2 cellular contexts compared by ENCODE assay signal in genomic region chr5:39057745-39058144, GRCh38.
TF ChIP-seq lines count a peak whose summit lies in the region.

No MANE protein-coding gene starts in this region.

TF ChIP-seq in liver, 16 proteins besides CTCF, POLR2A, EP300 and RAD21:
- no peak for TF ChIP-seq REST (IDR thresholded peaks at IDR 0.05)
- no peak for TF ChIP-seq MAX (IDR thresholded peaks at IDR 0.05)
- no peak for TF ChIP-seq NR2F2 (IDR thresholded peaks at IDR 0.05)
- no peak for TF ChIP-seq TAF1 (conservative IDR thresholded peaks at IDR 0.05)
- no peak for TF ChIP-seq SP1 (IDR thresholded peaks at IDR 0.05)
- no peak for TF ChIP-seq FOXA1 (IDR thresholded peaks at IDR 0.05)
- no peak for TF ChIP-seq GABPA (IDR thresholded peaks at IDR 0.05 in 1 of 2, conservative IDR thresholded peaks at IDR 0.05 in 1 of 2)
- no peak for TF ChIP-seq ZBTB33 (IDR thresholded peaks at IDR 0.05)
- TF ChIP-seq YY1 (IDR thresholded peaks at IDR 0.05), result no peak
- TF ChIP-seq HNF4A (conservative IDR thresholded peaks at IDR 0.05), result no peak
- no peak for TF ChIP-seq JUND (IDR thresholded peaks at IDR 0.05)
- TF ChIP-seq RXRA (IDR thresholded peaks at IDR 0.05), result no peak
- no peak for TF ChIP-seq HNF4G (IDR thresholded peaks at IDR 0.05)
- TF ChIP-seq EGR1 (IDR thresholded peaks at IDR 0.05; ENCODE audit: low read depth in 2 of 2), result no peak
- TF ChIP-seq FOXA2 (IDR thresholded peaks at IDR 0.05), result no peak
- no peak for TF ChIP-seq ATF3 (IDR thresholded peaks at IDR 0.05)

TF ChIP-seq in HepG2, 621 proteins besides CTCF, POLR2A, EP300 and RAD21 (continued from another document):
- TF ChIP-seq LRRFIP1 (CRISPR knock-in tag; conservative IDR thresholded peaks at IDR 0.05), result no peak
- TF ChIP-seq ZNF431 (CRISPR knock-in tag; IDR thresholded peaks at IDR 0.05; ENCODE audit: borderline replicate concordance, low read depth), result no peak
- no peak for TF ChIP-seq IKZF5 (CRISPR knock-in tag; IDR thresholded peaks at IDR 0.05)
